Comparison of ENCODE assay signal across 2 cellular contexts in genomic region chr13:27270594-27271520, GRCh38.
TF ChIP-seq lines count a peak whose summit lies in the region.

Gene RASL11A, plus strand, starts transcription at chr13:27270830. Its CDS starts 115 bp downstream, at chr13:27270945.

TF ChIP-seq in HEK293, 187 proteins besides CTCF, POLR2A, EP300 and RAD21 (continues in another document):
- TF ChIP-seq PRDM10 (tag by site-specific recombination; IDR thresholded peaks at IDR 0.05) = no peak
- TF ChIP-seq ZNF24 (tag by site-specific recombination; IDR thresholded peaks at IDR 0.05) = 0 out of 2 replicates have a peak, but pooled peaks have one; percentile 43
- TF ChIP-seq ZNF654 (tag by site-specific recombination; IDR thresholded peaks at IDR 0.05; ENCODE audit: low read depth) = no peak
- no peak for TF ChIP-seq ZBTB1 (tag by site-specific recombination; IDR thresholded peaks at IDR 0.05)
- TF ChIP-seq ZNF175 (tag by site-specific recombination; IDR thresholded peaks at IDR 0.05) = no peak
- TF ChIP-seq SALL2 (tag by site-specific recombination; IDR thresholded peaks at IDR 0.05; ENCODE audit: borderline replicate concordance) = no peak
- TF ChIP-seq ZNF610 (tag by site-specific recombination; IDR thresholded peaks at IDR 0.05; ENCODE audit: borderline replicate concordance) = no peak
- no peak for TF ChIP-seq FEZF1 (tag by site-specific recombination; IDR thresholded peaks at IDR 0.05)
- TF ChIP-seq ZNF776 (tag by site-specific recombination; IDR thresholded peaks at IDR 0.05; ENCODE audit: borderline replicate concordance) = no peak
- TF ChIP-seq ZIC2 (tag by site-specific recombination; IDR thresholded peaks at IDR 0.05) = peak; percentile 59
- no peak for TF ChIP-seq ZNF747 (tag by site-specific recombination; IDR thresholded peaks at IDR 0.05)
- no peak for TF ChIP-seq SCRT1 (tag by site-specific recombination; IDR thresholded peaks at IDR 0.05; ENCODE audit: borderline replicate concordance)
- TF ChIP-seq ZNF324 (tag by site-specific recombination; IDR thresholded peaks at IDR 0.05) = 0 out of 2 replicates have a peak, but pooled peaks have one; percentile 28
- TF ChIP-seq ZNF148 (tag by site-specific recombination; IDR thresholded peaks at IDR 0.05; ENCODE audit: borderline replicate concordance) = no peak
- no peak for TF ChIP-seq ZNF433 (tag by site-specific recombination; IDR thresholded peaks at IDR 0.05; ENCODE audit: low read depth)
- TF ChIP-seq ZNF248 (tag by site-specific recombination; IDR thresholded peaks at IDR 0.05) = no peak
- no peak for TF ChIP-seq ATF2 (tag by site-specific recombination; IDR thresholded peaks at IDR 0.05; ENCODE audit: low read depth)
- no peak for TF ChIP-seq ZNF529 (tag by site-specific recombination; IDR thresholded peaks at IDR 0.05; ENCODE audit: insufficient replicate concordance)
- TF ChIP-seq ZNF521 (tag by site-specific recombination; IDR thresholded peaks at IDR 0.05) = no peak
- 0 out of 2 replicates have a peak, but pooled peaks have one; percentile 31 for TF ChIP-seq YY1 (tag by site-specific recombination; IDR thresholded peaks at IDR 0.05)
- no peak for TF ChIP-seq ZNF266 (tag by site-specific recombination; IDR thresholded peaks at IDR 0.05; ENCODE audit: low read depth)
- TF ChIP-seq HOXA7 (CRISPR knock-in tag; IDR thresholded peaks at IDR 0.05; ENCODE audit: borderline replicate concordance) = no peak
- 0 out of 2 replicates have a peak, but pooled peaks have one; percentile 44 for TF ChIP-seq ZFP37 (tag by site-specific recombination; IDR thresholded peaks at IDR 0.05)
- no peak for TF ChIP-seq BCL6B (tag by site-specific recombination; IDR thresholded peaks at IDR 0.05)
- TF ChIP-seq ZNF146 (tag by site-specific recombination; IDR thresholded peaks at IDR 0.05) = no peak

TF ChIP-seq in K562, 482 proteins besides CTCF, POLR2A, EP300 and RAD21 (continued from another document and continues in another):
- TF ChIP-seq NONO (IDR thresholded peaks at IDR 0.05; ENCODE audit: low read depth in 2 of 2, low read length in 1 of 2) = peak in 1 of 2 experiments; percentile 30; a peak in 1 of 4 replicates
- TF ChIP-seq RCOR1 (IDR thresholded peaks at IDR 0.05; ENCODE audit: borderline replicate concordance in 1 of 2, low read depth in 2 of 2, low read length in 2 of 2) = peak in 1 of 2 experiments; percentile 53; a peak in 1 of 4 replicates
- TF ChIP-seq STAT6 (CRISPR knock-in tag; IDR thresholded peaks at IDR 0.05) = no peak
- TF ChIP-seq ZNF507 (tag; conservative IDR thresholded peaks at IDR 0.05) = no peak
- no peak for TF ChIP-seq RUNX1 (IDR thresholded peaks at IDR 0.05; ENCODE audit: low read depth)
- no peak for TF ChIP-seq COPS2 (conservative IDR thresholded peaks at IDR 0.05)
- TF ChIP-seq MTA3 (IDR thresholded peaks at IDR 0.05; ENCODE audit: borderline replicate concordance) = peak; percentile 71; the same call in 1 of the 2 replicates
- TF ChIP-seq CHD1 (IDR thresholded peaks at IDR 0.05; ENCODE audit: low read length) = no peak
- no peak for TF ChIP-seq ZFP1 (CRISPR knock-in tag; IDR thresholded peaks at IDR 0.05)
- peak; percentile 54; the same call in 1 of the 2 replicates for TF ChIP-seq CXXC5 (CRISPR knock-in tag; IDR thresholded peaks at IDR 0.05)
- TF ChIP-seq NCOR1 (IDR thresholded peaks at IDR 0.05) = no peak
- 0 out of 2 replicates have a peak, but pooled peaks have one; percentile 36 for TF ChIP-seq ATF7 (IDR thresholded peaks at IDR 0.05)
- no peak for TF ChIP-seq PPARD (CRISPR knock-in tag; IDR thresholded peaks at IDR 0.05)
- TF ChIP-seq ZFX (CRISPR knock-in tag; IDR thresholded peaks at IDR 0.05) = peak; percentile 57
- no peak for TF ChIP-seq KLF1 (tag; IDR thresholded peaks at IDR 0.05)
- TF ChIP-seq E2F6 (IDR thresholded peaks at IDR 0.05; ENCODE audit: borderline replicate concordance in 1 of 2, extremely low read depth in 1 of 2, insufficient read depth in 1 of 2, insufficient read length in 1 of 2, low read depth in 1 of 2, low read length in 1 of 2, poor library complexity in 1 of 2, severe bottlenecking in 1 of 2) = peak in 1 of 2 experiments; percentile 25
- TF ChIP-seq MAX (CRISPR knock-in tag; IDR thresholded peaks at IDR 0.05) = peak; percentile 36
- no peak for TF ChIP-seq BRF2 (IDR thresholded peaks at IDR 0.05; ENCODE audit: borderline replicate concordance, insufficient read depth, insufficient read length)
- TF ChIP-seq ZNF696 (CRISPR knock-in tag; conservative IDR thresholded peaks at IDR 0.05) = no peak
- TF ChIP-seq ATF1 (CRISPR knock-in tag; IDR thresholded peaks at IDR 0.05) = no peak
- peak; percentile 31; the same call in 1 of the 2 replicates for TF ChIP-seq ATF1 (tag; IDR thresholded peaks at IDR 0.05)
- peak; percentile 36 for TF ChIP-seq FUS (optimal IDR thresholded peaks at IDR 0.05; ENCODE audit: low read depth, low read length)
- peak; percentile 57; the same call in 1 of the 2 replicates for TF ChIP-seq MBD1 (CRISPR knock-in tag; IDR thresholded peaks at IDR 0.05)
- TF ChIP-seq CTCFL (IDR thresholded peaks at IDR 0.05; ENCODE audit: borderline replicate concordance, insufficient read depth, low read depth, low read length, poor library complexity, severe bottlenecking) = peak; percentile 3
- TF ChIP-seq ZNF778 (CRISPR knock-in tag; IDR thresholded peaks at IDR 0.05) = no peak
- no peak for TF ChIP-seq FOS (IDR thresholded peaks at IDR 0.05; ENCODE audit: extremely low read depth, insufficient read length)
- TF ChIP-seq ZNF408 (CRISPR knock-in tag; IDR thresholded peaks at IDR 0.05; ENCODE audit: low read depth) = no peak
- TF ChIP-seq ZBTB7A (IDR thresholded peaks at IDR 0.05; ENCODE audit: borderline replicate concordance, control insufficient read depth, low read depth, low read length) = peak; percentile 89
- TF ChIP-seq KDM4B (IDR thresholded peaks at IDR 0.05; ENCODE audit: borderline replicate concordance in 2 of 2, low read depth in 1 of 2) = no peak
- TF ChIP-seq CTBP1 (IDR thresholded peaks at IDR 0.05; ENCODE audit: borderline replicate concordance) = peak; percentile 78
- no peak for TF ChIP-seq XRCC4 (IDR thresholded peaks at IDR 0.05; ENCODE audit: extremely low read depth, insufficient read depth, insufficient read length)
- TF ChIP-seq PHF20 (IDR thresholded peaks at IDR 0.05; ENCODE audit: partially characterized antibody) = peak; percentile 34
- TF ChIP-seq ZNF280B (CRISPR knock-in tag; IDR thresholded peaks at IDR 0.05) = no peak
- peak; percentile 62 for TF ChIP-seq RBFOX2 (IDR thresholded peaks at IDR 0.05; ENCODE audit: low read depth, low read length)
- no peak for TF ChIP-seq ZNF444 (CRISPR knock-in tag; IDR thresholded peaks at IDR 0.05)
- no peak for TF ChIP-seq SOX6 (IDR thresholded peaks at IDR 0.05)
- TF ChIP-seq ZFP30 (CRISPR knock-in tag; IDR thresholded peaks at IDR 0.05; ENCODE audit: borderline replicate concordance) = no peak
- TF ChIP-seq RBM34 (IDR thresholded peaks at IDR 0.05; ENCODE audit: borderline replicate concordance, insufficient read depth, low read length) = 0 out of 2 replicates have a peak, but pooled peaks have one; percentile 67
- peak; percentile 79 for TF ChIP-seq RB1 (IDR thresholded peaks at IDR 0.05; ENCODE audit: low read depth)
- TF ChIP-seq UBTF (IDR thresholded peaks at IDR 0.05; ENCODE audit: borderline replicate concordance in 1 of 2, low read depth in 2 of 2, low read length in 2 of 2) = peak; percentile 74 to 85; a peak in 3 of 4 replicates
- TF ChIP-seq TFAP4 (CRISPR knock-in tag; IDR thresholded peaks at IDR 0.05; ENCODE audit: borderline replicate concordance) = peak; percentile 79; the same call in 1 of the 2 replicates
